Comparison of ENCODE assay signal across 8 cellular contexts in the genomic region with DNA sequence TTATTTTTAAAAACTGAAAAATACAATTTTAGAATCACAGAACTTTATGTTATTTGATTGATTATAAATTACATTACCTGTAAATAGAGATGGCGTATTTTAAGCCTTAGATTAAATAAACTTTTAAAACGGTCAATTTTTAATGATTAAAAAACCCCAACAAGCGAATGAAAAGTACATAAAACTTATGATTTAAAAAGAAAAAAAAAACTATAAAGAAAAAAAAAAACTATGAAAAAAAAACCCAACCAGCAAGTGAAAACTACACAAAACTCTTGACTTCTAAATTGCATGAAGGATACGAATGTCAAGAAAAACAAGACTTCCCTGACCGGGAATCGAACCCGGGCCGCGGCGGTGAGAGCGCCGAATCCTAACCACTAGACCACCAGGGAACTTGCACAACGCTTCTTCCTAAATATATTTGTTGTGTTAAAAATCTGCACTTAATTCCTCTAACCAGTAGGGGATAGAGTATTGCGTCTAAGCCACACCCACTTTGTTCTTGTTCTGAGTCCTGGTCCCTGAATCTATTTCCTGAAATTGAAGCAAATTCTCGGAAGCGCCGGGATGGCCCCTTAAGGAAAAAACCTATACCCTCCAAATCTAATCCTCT.
A peak's percentile ranks its signal among the peaks of the same experiment; 100 is the strongest.
DNase-seq lines count a peak whose midpoint lies in the region; ATAC-seq and TF ChIP-seq lines count a peak whose summit lies in the region.

No MANE protein-coding gene starts in this region.

- DNase-seq in NCI-H187 (lab: John Stamatoyannopoulos, UW) (peak; percentile 73 to 96), T-helper 9 cell (peak; percentile 84), astrocyte of the spinal cord (ENCODE audit: low read depth, low spot score) (peak; percentile 97), hypothalamus (lab: John Stamatoyannopoulos, UW) (peak; percentile 17 to 93 (median 65)), retina (peak; percentile 98), 8988T (no peak)

- in situ Hi-C loops in astrocyte of the spinal cord (cut with HindIII; ENCODE audit: low sequenced_read_pairs): no loop called here

- peak; percentile 12 for TF ChIP-seq CTCF in astrocyte of the spinal cord (IDR thresholded peaks at IDR 0.05; ENCODE audit: low read depth, low read length)

- H3K4me3 ChIP-seq in astrocyte of the spinal cord (ENCODE audit: low read depth, low read length): peak overlapping the region; percentile 64

- ATAC-seq in GM18498 (IDR thresholded peaks at IDR 0.05; ENCODE audit: unreplicated experiment): peak; percentile 81
- ATAC-seq in HG02943 (IDR thresholded peaks at IDR 0.05; ENCODE audit: low read depth, unreplicated experiment): peak; percentile 84
